Comparison of ENCODE assay signal across 26 cellular contexts in genomic region chr9:70283848-70284247, GRCh38.
"Had no signal": no experiment of that assay in that cellular context is flagged by ENCODE, and none has a peak within 500 bp of the region (broad histone marks: within the 10 kb centered on the region; RNA-seq: fewer than 3 reads in every experiment).

No MANE protein-coding gene starts in this region.

- H3K4me1 ChIP-seq: left lung, tibial nerve had no signal

- ATAC-seq: activated CD8-positive, alpha-beta T cell treated with anti-CD3 and anti-CD28 coated beads for 36 hours; left lung; mucosa of descending colon; natural killer cell treated with Interleukin-12 subunit alpha and Interleukin-12 subunit beta and Interleukin-15 and Interleukin-18, amount 100 ng/mL, for 72 hours; right cardiac atrium had no signal

- H3K9me3 Mint-ChIP-seq: activated CD4-positive, alpha-beta T cell treated with anti-CD3 and anti-CD28 coated beads, Interleukin-2, amount 10 ng/mL, durations not matched to agents 24 days and 14 days; activated CD8-positive, alpha-beta T cell treated with anti-CD3 and anti-CD28 coated beads for 36 hours; activated naive CD8-positive, alpha-beta T cell treated with anti-CD3 and anti-CD28 coated beads, Interleukin-2, amount 10 ng/mL, durations not matched to agents 7 days and 5 days; dendritic cell treated with granulocyte-macrophage colony-stimulating factor and Interleukin-4, amounts not matched to agents 40 ng/mL and 50 ng/mL, for 4 days; endodermal cell; natural killer cell treated with Interleukin-12 subunit alpha and Interleukin-12 subunit beta and Interleukin-15 and Interleukin-18, amount 100 ng/mL, for 72 hours; T-helper 2 cell treated with Interferon-gamma antibody and Interleukin-4, amounts not matched to agents 5 μg/mL and 100 μg/mL, for 36 hours had no signal

- H3K4me3 ChIP-seq: esophagus squamous epithelium, left lung, lung, mucosa of descending colon, spleen, tibial nerve had no signal

- H3K27ac Mint-ChIP-seq: activated CD4-positive, alpha-beta T cell treated with anti-CD3 and anti-CD28 coated beads, Interleukin-2, amount 10 ng/mL, durations not matched to agents 24 days and 14 days; activated CD8-positive, alpha-beta T cell treated with anti-CD3 and anti-CD28 coated beads for 36 hours; activated naive CD8-positive, alpha-beta T cell treated with anti-CD3 and anti-CD28 coated beads, Interleukin-2, amount 10 ng/mL, durations not matched to agents 7 days and 5 days; dendritic cell treated with granulocyte-macrophage colony-stimulating factor and Interleukin-4, amounts not matched to agents 40 ng/mL and 50 ng/mL, for 4 days; endodermal cell; natural killer cell treated with Interleukin-12 subunit alpha and Interleukin-12 subunit beta and Interleukin-15 and Interleukin-18, amount 100 ng/mL, for 72 hours; T-helper 2 cell treated with Interferon-gamma antibody and Interleukin-4, amounts not matched to agents 5 μg/mL and 100 μg/mL, for 36 hours had no signal

- H3K27me3 ChIP-seq: esophagus squamous epithelium, left lung, spleen, tibial nerve had no signal

- H3K4me1 Mint-ChIP-seq: endodermal cell had no signal

- H3K9me3 ChIP-seq: esophagus squamous epithelium, left lung, mucosa of descending colon, spleen, tibial nerve had no signal

- H3K27ac ChIP-seq: esophagus squamous epithelium, left lung, tibial nerve, VCaP had no signal

- H3K4me3 Mint-ChIP-seq: activated CD4-positive, alpha-beta T cell treated with anti-CD3 and anti-CD28 coated beads, Interleukin-2, amount 10 ng/mL, durations not matched to agents 24 days and 14 days; activated CD8-positive, alpha-beta T cell treated with anti-CD3 and anti-CD28 coated beads for 36 hours; activated naive CD8-positive, alpha-beta T cell treated with anti-CD3 and anti-CD28 coated beads, Interleukin-2, amount 10 ng/mL, durations not matched to agents 7 days and 5 days; dendritic cell treated with granulocyte-macrophage colony-stimulating factor and Interleukin-4, amounts not matched to agents 40 ng/mL and 50 ng/mL, for 4 days; endodermal cell; natural killer cell treated with Interleukin-12 subunit alpha and Interleukin-12 subunit beta and Interleukin-15 and Interleukin-18, amount 100 ng/mL, for 72 hours; T-helper 2 cell treated with Interferon-gamma antibody and Interleukin-4, amounts not matched to agents 5 μg/mL and 100 μg/mL, for 36 hours had no signal

- H3K27me3 Mint-ChIP-seq: activated CD4-positive, alpha-beta T cell treated with anti-CD3 and anti-CD28 coated beads, Interleukin-2, amount 10 ng/mL, durations not matched to agents 24 days and 14 days; activated CD8-positive, alpha-beta T cell treated with anti-CD3 and anti-CD28 coated beads for 36 hours; activated naive CD8-positive, alpha-beta T cell treated with anti-CD3 and anti-CD28 coated beads, Interleukin-2, amount 10 ng/mL, durations not matched to agents 7 days and 5 days; dendritic cell treated with granulocyte-macrophage colony-stimulating factor and Interleukin-4, amounts not matched to agents 40 ng/mL and 50 ng/mL, for 4 days; natural killer cell treated with Interleukin-12 subunit alpha and Interleukin-12 subunit beta and Interleukin-15 and Interleukin-18, amount 100 ng/mL, for 72 hours had no signal

- DNase-seq: activated CD4-positive, alpha-beta T cell treated with anti-CD3 and anti-CD28 coated beads, Interleukin-2, amount 10 ng/mL, durations not matched to agents 24 days and 14 days; activated CD8-positive, alpha-beta T cell treated with anti-CD3 and anti-CD28 coated beads for 36 hours; activated effector memory CD4-positive, alpha-beta T cell treated with Interleukin-2 at 50 U/mL for 16 hours; activated naive CD4-positive, alpha-beta T cell treated with Interleukin-2 at 50 U/mL for 16 hours; activated naive CD8-positive, alpha-beta T cell treated with anti-CD3 and anti-CD28 coated beads, Interleukin-2, amount 10 ng/mL, durations not matched to agents 7 days and 5 days; activated T-cell treated with anti-CD3 and anti-CD28 coated beads for 4 hours; amniotic stem cell; caudate nucleus; endodermal cell; esophagus squamous epithelium; foreskin melanocyte; kidney glomerular epithelial cell; left lung; mesendoderm; mucosa of descending colon; posterior cingulate gyrus; right cardiac atrium; spleen; stimulated activated naive CD4-positive, alpha-beta T cell treated with Interleukin-2 at 50 U/mL for 16 hours; T-helper 1 cell had no signal
